In the genomic region with DNA sequence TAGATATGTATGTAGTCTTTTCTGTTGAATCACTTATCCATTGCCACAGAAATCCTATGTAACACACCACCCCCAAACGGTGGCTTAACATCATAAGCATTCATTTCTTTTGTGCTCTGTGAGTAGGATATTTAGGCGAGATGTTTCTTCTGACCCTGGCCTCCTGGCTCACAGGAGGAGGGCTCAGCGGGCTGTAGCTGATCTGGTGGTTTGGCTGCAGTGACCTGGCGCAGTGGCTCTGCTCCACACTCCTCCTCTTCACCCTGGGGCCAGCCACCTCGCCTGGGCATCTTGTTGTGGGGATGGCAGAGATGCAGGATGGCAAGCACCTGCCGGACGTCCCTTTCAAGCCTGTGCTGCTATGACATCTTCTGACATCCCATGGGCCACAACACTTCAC, we compare ENCODE assay signal across 21 cellular contexts.
DNase-seq lines count a peak whose midpoint lies in the region; ATAC-seq, FAIRE-seq and TF ChIP-seq lines count a peak whose summit lies in the region.
"Had no signal": no experiment of that assay in that cellular context is flagged by ENCODE, and none has a peak within 500 bp of the region (broad histone marks: within the 10 kb centered on the region; RNA-seq: fewer than 3 reads in every experiment).

No MANE protein-coding gene starts in this region.

- no peaks in the 10 kb centered on the region for H3K9me3 Mint-ChIP-seq in endodermal cell
- H3K9me3 Mint-ChIP-seq: CD8-positive, alpha-beta T cell had no signal

- H3K4me1 Mint-ChIP-seq in endodermal cell: no peaks in the 10 kb centered on the region
- H3K4me1 Mint-ChIP-seq: B cell had no signal

- H3K4me3 ChIP-seq in A673 (ENCODE audit: low read depth, low read length, poor library complexity, severe bottlenecking) (no peak overlapping the region), endodermal cell (ENCODE audit: low read length) (no peak overlapping the region)
- H3K4me3 ChIP-seq: HAP-1, Peyer's patch had no signal

- TF ChIP-seq POLR2A in H54 (IDR thresholded peaks at IDR 0.05; ENCODE audit: low read depth, low read length): no peak

- WGBS in endodermal cell (ENCODE audit: insufficient coverage in 1 of 2, insufficient read length in 1 of 2), 2 experiments: 80 to 100% methylated on average over 1 to 5 of the region's 7 CpGs

- peak; percentile 9 for DNase-seq in A673 (ENCODE audit: low spot score)
- DNase-seq in H54 (ENCODE audit: insufficient read length, low spot score): no peak
- peak; percentile 12 for DNase-seq in SW480 (ENCODE audit: low spot score)
- DNase-seq in endodermal cell: peak; percentile 51
- DNase-seq in Right ventricle myocardium inferior (ENCODE audit: missing footprints): no peak
- no peak for DNase-seq in GM03348 (ENCODE audit: low spot score)
- DNase-seq in substantia nigra (lab: John Stamatoyannopoulos, UW): no peak
- DNase-seq: ACHN; CD8-positive, alpha-beta T cell; NCI-H1092; NCI-H1694 treated with DMSO at 0.1 percent for 48 hours; NCI-H2171 treated with DMSO at 0.1 percent for 48 hours; NCI-H510A; NCI-H82; Peyer's patch; SHP77; SW 1271 had no signal

- CTCF ChIA-PET in A673 (lab: Charles Lee): no interaction called here

- H3K4me1 ChIP-seq in A673 (ENCODE audit: insufficient read depth, low read length, poor library complexity, severe bottlenecking) (no peaks in the 10 kb centered on the region), endodermal cell (ENCODE audit: control insufficient read depth, insufficient read depth, low read length) (no peaks in the 10 kb centered on the region)
- H3K4me1 ChIP-seq: HAP-1, Peyer's patch had no signal

- H3K9ac ChIP-seq in endodermal cell (ENCODE audit: extremely low read depth, low read length, poor library complexity, severe bottlenecking): no peak overlapping the region

- H3K4me3 Mint-ChIP-seq in endodermal cell: no peak overlapping the region
- H3K4me3 Mint-ChIP-seq: B cell; CD8-positive, alpha-beta T cell had no signal

- ATAC-seq in Right ventricle myocardium inferior (no peak), HG03342 (IDR thresholded peaks at IDR 0.05; ENCODE audit: unreplicated experiment) (no peak)
- ATAC-seq: CD8-positive, alpha-beta T cell had no signal

- BruUV-seq in A673 (replicated peaks; lab: Mats Ljungman, UMichigan): no TSS peak

- H3K9me3 ChIP-seq in A673 (ENCODE audit: low read depth, low read length, poor library complexity, severe bottlenecking): no peaks in the 10 kb centered on the region
- H3K9me3 ChIP-seq in endodermal cell (ENCODE audit: control insufficient read depth, low read length): no peaks in the 10 kb centered on the region
- H3K9me3 ChIP-seq: HAP-1, Peyer's patch had no signal

- POLR2A ChIA-PET in A673 (lab: Charles Lee; ENCODE audit: low non-redundant PET): no interaction called here

- no peak overlapping the region for H3K27ac Mint-ChIP-seq in endodermal cell
- H3K27ac Mint-ChIP-seq: B cell; CD8-positive, alpha-beta T cell had no signal

- FAIRE-seq in H54 (lab: Jason Lieb, UNC): peak; percentile 91
- FAIRE-seq: D721Med had no signal

- H3K27me3 Mint-ChIP-seq in endodermal cell (ENCODE audit: insufficient read depth): no peaks in the 10 kb centered on the region
- H3K27me3 Mint-ChIP-seq: B cell had no signal

- H3K36me3 ChIP-seq in A673 (ENCODE audit: insufficient read depth, low read length, poor library complexity, severe bottlenecking): no peaks in the 10 kb centered on the region
- no peaks in the 10 kb centered on the region for H3K36me3 ChIP-seq in endodermal cell (ENCODE audit: control insufficient read depth, insufficient read depth, low read length)
- H3K36me3 ChIP-seq: HAP-1, Peyer's patch had no signal

- no peak overlapping the region for H3K27ac ChIP-seq in A673 (ENCODE audit: low read depth, low read length, poor library complexity, severe bottlenecking)
- no peak overlapping the region for H3K27ac ChIP-seq in endodermal cell (ENCODE audit: low read depth, low read length)
- H3K27ac ChIP-seq in substantia nigra (ENCODE audit: low read depth, low read length, poor library complexity, severe bottlenecking): no peak overlapping the region
- H3K27ac ChIP-seq: Peyer's patch had no signal

- no peaks in the 10 kb centered on the region for H3K36me3 Mint-ChIP-seq in endodermal cell (ENCODE audit: low read depth)
- H3K36me3 Mint-ChIP-seq: CD8-positive, alpha-beta T cell had no signal

- H3K27me3 ChIP-seq in A673 (replicated peaks; ENCODE audit: insufficient read depth, low read depth, low read length, poor library complexity): peaks cover 6% of the 10 kb centered on the region
- no peaks in the 10 kb centered on the region for H3K27me3 ChIP-seq in endodermal cell (ENCODE audit: control insufficient read depth, insufficient read depth, low read length, poor library complexity, severe bottlenecking)
- H3K27me3 ChIP-seq: Peyer's patch had no signal

- intact Hi-C loops in A673 (cut with micrococcal nuclease; ENCODE audit: unreplicated experiment): no loop called here
- intact Hi-C loops in Right ventricle myocardium inferior (cut with DNase I): no loop called here

- TF ChIP-seq CTCF in A673 (conservative IDR thresholded peaks at IDR 0.05; ENCODE audit: low read depth, low read length): no peak
- TF ChIP-seq CTCF in endodermal cell (conservative IDR thresholded peaks at IDR 0.05): no peak

Comparison
In these comparisons a context has a peak if more than half of its experiments do, and no peak if none do; other contexts are left out.
1. DNase-seq: peak in A673 (single experiment), SW480 (single experiment) and endodermal cell (single experiment); none in H54 (single experiment), Right ventricle myocardium inferior (single experiment), GM03348 (single experiment) and substantia nigra (0 of 49).